ENCODE assay signal across 19 cellular contexts in the genomic region with DNA sequence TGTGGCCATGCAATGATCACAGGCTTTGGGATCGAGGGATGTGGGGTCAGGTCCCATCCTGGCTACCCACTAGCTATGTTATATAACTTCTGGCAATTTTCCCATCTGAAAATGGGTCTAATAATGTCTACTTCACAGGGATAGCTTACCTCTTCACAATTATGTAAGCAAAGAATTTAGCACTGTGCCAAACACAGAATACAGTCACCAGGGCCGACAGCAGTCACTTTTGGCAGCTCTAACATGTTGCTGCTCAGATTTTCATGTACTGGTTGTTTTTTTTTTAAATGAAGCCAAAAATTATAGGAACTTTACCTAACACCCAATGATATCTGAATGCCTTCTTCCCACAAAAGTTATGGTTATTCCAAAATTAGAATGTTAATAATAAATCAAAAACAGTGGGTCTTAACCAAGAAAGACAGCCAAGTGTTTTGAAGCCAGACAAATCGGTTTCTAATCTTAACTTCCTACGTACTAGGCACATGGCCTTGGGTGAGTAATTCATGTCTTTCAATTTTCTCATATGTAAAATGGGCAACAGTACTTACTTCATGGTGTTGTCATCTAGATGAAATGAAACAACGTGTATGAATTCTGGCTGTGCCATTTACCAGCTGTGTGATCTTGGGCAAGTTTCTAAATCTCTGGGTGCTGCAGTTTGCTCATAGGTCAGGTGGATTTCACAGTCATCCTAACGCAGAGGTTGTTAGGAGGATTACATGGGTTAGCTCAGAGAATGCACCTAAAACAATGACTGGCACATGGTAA. TPM values are rescaled to one million over a fixed set of nuclear protein-coding genes. Genes with fewer than 3 reads are reported as not detected.
DNase-seq lines count a peak whose midpoint lies in the region; ATAC-seq and TF ChIP-seq lines count a peak whose summit lies in the region.
"Had no signal": no experiment of that assay in that cellular context is flagged by ENCODE, and none has a peak within 500 bp of the region (broad histone marks: within the 10 kb centered on the region; RNA-seq: fewer than 3 reads in every experiment).

No MANE protein-coding gene starts in this region.

- H3K27ac Mint-ChIP-seq in CD8-positive, alpha-beta memory T cell = no peak overlapping the region
- H3K27ac Mint-ChIP-seq: H9; T-helper 1 cell treated with Interleukin-12 subunit alpha and Interleukin-12 subunit beta and Interleukin-4 antibody, amounts not matched to agents 30 μg/mL and 1 μg/mL, for 36 hours had no signal

- no peak for DNase-seq in left ventricle myocardium superior
- DNase-seq in left ventricle myocardium inferior = no peak
- peak; percentile 70 for DNase-seq in NCI-H1092 treated with DMSO at 0.1 percent for 48 hours (lab: John Stamatoyannopoulos, UW)
- DNase-seq in fibroblast of lung (ENCODE audit: low read depth in 2 of 2) = peak; percentile 61 to 87
- DNase-seq in aorta = no peak
- no peak for DNase-seq in NCI-H146 treated with DMSO at 0.1 percent for 48 hours (lab: John Stamatoyannopoulos, UW; ENCODE audit: unreplicated experiment)
- DNase-seq in CD8-positive, alpha-beta memory T cell = no peak
- DNase-seq: activated CD4-positive, alpha-beta T cell treated with anti-CD3 and anti-CD28 coated beads, Interleukin-2, amount 50 U/mL, for 4 hours; DMS79 treated with DMSO at 0.1 percent for 48 hours; dorsolateral prefrontal cortex; foreskin melanocyte; H9; mucosa of descending colon; NCI-H1048; NCI-H510A treated with DMSO at 0.1 percent for 48 hours had no signal

- H3K36me3 Mint-ChIP-seq in CD8-positive, alpha-beta memory T cell = peaks cover 0 to 5% (median 0%) of the 10 kb centered on the region in 3 donors

- no peaks in the 10 kb centered on the region for H3K27me3 ChIP-seq in left ventricle myocardium inferior (ENCODE audit: low read depth)
- no peaks in the 10 kb centered on the region for H3K27me3 ChIP-seq in fibroblast of lung (ENCODE audit: control insufficient read depth, insufficient read depth, low read length)
- H3K27me3 ChIP-seq in aorta (ENCODE audit: control insufficient read depth in 1 of 2, insufficient read depth in 2 of 2, low read length in 1 of 2) = no peaks in the 10 kb centered on the region
- H3K27me3 ChIP-seq in CD8-positive, alpha-beta memory T cell (ENCODE audit: insufficient read depth, low read length, poor library complexity, severe bottlenecking) = no peaks in the 10 kb centered on the region
- H3K27me3 ChIP-seq: BLaER1 treated with 17β-estradiol and CSF1 and Interleukin-3, amounts not matched to agents 10 nM and 100 nM; dorsolateral prefrontal cortex had no signal

- H3K9me3 Mint-ChIP-seq in CD8-positive, alpha-beta memory T cell = no peaks in the 10 kb centered on the region

- H3K4me2 ChIP-seq in fibroblast of lung (ENCODE audit: extremely low read depth, insufficient read depth, low read length) = no peak overlapping the region
- H3K4me2 ChIP-seq: BLaER1 treated with 17β-estradiol and CSF1 and Interleukin-3, amounts not matched to agents 10 nM and 100 nM had no signal

- POLR2A ChIA-PET in CD8-positive, alpha-beta memory T cell (lab: Charles Lee) = interaction anchor here (0.6 kb wide), 1 partner anchor 11 kb away, joined by 3 read pairs; no protein-coding TSS in a partner anchor

- peaks cover 0 to 4% (median 0%) of the 10 kb centered on the region in 3 donors for H3K4me1 Mint-ChIP-seq in CD8-positive, alpha-beta memory T cell

- H3K4me3 Mint-ChIP-seq in CD8-positive, alpha-beta memory T cell = no peak overlapping the region
- H3K4me3 Mint-ChIP-seq: H9; T-helper 1 cell treated with Interleukin-12 subunit alpha and Interleukin-12 subunit beta and Interleukin-4 antibody, amounts not matched to agents 30 μg/mL and 1 μg/mL, for 36 hours had no signal

- no peaks in the 10 kb centered on the region for H3K36me3 ChIP-seq in left ventricle myocardium inferior
- H3K36me3 ChIP-seq in fibroblast of lung (ENCODE audit: control insufficient read depth, insufficient read depth, low read length) = no peaks in the 10 kb centered on the region
- no peaks in the 10 kb centered on the region for H3K36me3 ChIP-seq in aorta (ENCODE audit: control insufficient read depth in 1 of 2, insufficient read depth in 2 of 2, low read length in 1 of 2)
- no peaks in the 10 kb centered on the region for H3K36me3 ChIP-seq in CD8-positive, alpha-beta memory T cell (ENCODE audit: insufficient read depth, low read length)
- H3K36me3 ChIP-seq: BLaER1 treated with 17β-estradiol and CSF1 and Interleukin-3, amounts not matched to agents 10 nM and 100 nM had no signal

- TF ChIP-seq CTCF in left ventricle myocardium inferior (IDR thresholded peaks at IDR 0.05; ENCODE audit: borderline replicate concordance) (no peak), fibroblast of lung (conservative IDR thresholded peaks at IDR 0.05 in 1 of 2, IDR thresholded peaks at IDR 0.05 in 1 of 2; ENCODE audit: low read depth in 1 of 2, low read length in 2 of 2) (no peak)

- H3K4me1 ChIP-seq in left ventricle myocardium inferior (peaks cover 7% of the 10 kb centered on the region), fibroblast of lung (ENCODE audit: control insufficient read depth, extremely low read depth, insufficient read depth, low read length) (no peaks in the 10 kb centered on the region), aorta (ENCODE audit: control insufficient read depth in 1 of 2, insufficient read depth in 2 of 2, low read length in 2 of 2) (peaks cover 0 to 4% of the 10 kb centered on the region in 2 donors)
- no peaks in the 10 kb centered on the region for H3K4me1 ChIP-seq in CD8-positive, alpha-beta memory T cell (ENCODE audit: insufficient read depth, low read length)
- H3K4me1 ChIP-seq: BLaER1 treated with 17β-estradiol and CSF1 and Interleukin-3, amounts not matched to agents 10 nM and 100 nM had no signal

- H3K79me2 ChIP-seq in fibroblast of lung (ENCODE audit: control insufficient read depth, insufficient read depth, low read length) = no peaks in the 10 kb centered on the region

- no peak overlapping the region for H3K9ac ChIP-seq in fibroblast of lung (ENCODE audit: insufficient read depth, low read length)
- H3K9ac ChIP-seq: BLaER1 treated with 17β-estradiol and CSF1 and Interleukin-3, amounts not matched to agents 10 nM and 100 nM had no signal

- H3K27me3 Mint-ChIP-seq in CD8-positive, alpha-beta memory T cell = no peaks in the 10 kb centered on the region

- H3K4me3 ChIP-seq in left ventricle myocardium inferior = no peak overlapping the region
- no peak overlapping the region for H3K4me3 ChIP-seq in fibroblast of lung (replicated peaks in 1 of 4; ENCODE audit: control extremely low read depth in 1 of 4, insufficient read depth in 1 of 4, low read depth in 3 of 4, low read length in 4 of 4)
- no peak overlapping the region for H3K4me3 ChIP-seq in aorta (ENCODE audit: low read length in 2 of 2)
- no peak overlapping the region for H3K4me3 ChIP-seq in CD8-positive, alpha-beta memory T cell (ENCODE audit: low read length)
- H3K4me3 ChIP-seq: BLaER1 treated with 17β-estradiol and CSF1 and Interleukin-3, amounts not matched to agents 10 nM and 100 nM; dorsolateral prefrontal cortex; mucosa of descending colon had no signal

- intact Hi-C loops in left ventricle myocardium superior (cut with micrococcal nuclease) = no loop called here
- intact Hi-C loops in left ventricle myocardium inferior (cut with micrococcal nuclease) = no loop called here
- intact Hi-C loops in aorta (cut with DNase I) = loop anchor here in 1 of 2 donors (5.0 kb wide), 2 partner anchors 34 to 36 kb away; no protein-coding TSS in a partner anchor

- no peak overlapping the region for H3K27ac ChIP-seq in left ventricle myocardium inferior (replicated peaks)
- H3K27ac ChIP-seq in fibroblast of lung (ENCODE audit: insufficient read depth, low read length) = no peak overlapping the region
- peak overlapping the region in 1 of 2 donors; percentile 58 for H3K27ac ChIP-seq in aorta (ENCODE audit: low read depth in 1 of 2, low read length in 2 of 2)
- no peak overlapping the region for H3K27ac ChIP-seq in CD8-positive, alpha-beta memory T cell (ENCODE audit: low read depth, low read length)
- H3K27ac ChIP-seq: BLaER1 treated with 17β-estradiol and CSF1 and Interleukin-3, amounts not matched to agents 10 nM and 100 nM; RWPE1 had no signal

- 6 to 11% methylated on average over 6 of the region's 6 CpGs for WGBS in aorta, 2 donors

- ATAC-seq in left ventricle myocardium superior = peak; percentile 18
- ATAC-seq in aorta (ENCODE audit: low FRiP score) = peak; percentile 72
- ATAC-seq in HG02678 (IDR thresholded peaks at IDR 0.05; ENCODE audit: unreplicated experiment) = no peak
- ATAC-seq: mucosa of descending colon had no signal

- H4K20me1 ChIP-seq in fibroblast of lung (ENCODE audit: control insufficient read depth, extremely low read depth, insufficient read depth, low read length) = no peaks in the 10 kb centered on the region
- H4K20me1 ChIP-seq: BLaER1 treated with 17β-estradiol and CSF1 and Interleukin-3, amounts not matched to agents 10 nM and 100 nM had no signal

- CTCF ChIA-PET in CD8-positive, alpha-beta memory T cell (lab: Charles Lee) = interaction anchor here (0.8 kb wide), 1 partner anchor 331 kb away, joined by 3 read pairs; no protein-coding TSS in a partner anchor

- H2AFZ ChIP-seq in fibroblast of lung (ENCODE audit: low read length) = no peak overlapping the region

- H3K9me3 ChIP-seq in left ventricle myocardium inferior (replicated peaks) = no peaks in the 10 kb centered on the region
- no peaks in the 10 kb centered on the region for H3K9me3 ChIP-seq in fibroblast of lung (ENCODE audit: control insufficient read depth, insufficient read depth, low read depth, low read length)
- H3K9me3 ChIP-seq in aorta (ENCODE audit: control insufficient read depth, low read length) = no peaks in the 10 kb centered on the region
- no peaks in the 10 kb centered on the region for H3K9me3 ChIP-seq in CD8-positive, alpha-beta memory T cell (ENCODE audit: low read length)
- H3K9me3 ChIP-seq: BLaER1 treated with 17β-estradiol and CSF1 and Interleukin-3, amounts not matched to agents 10 nM and 100 nM; mucosa of descending colon had no signal

RNA-seq across cellular contexts. Expression of a gene that starts 13.0 kb away (rescaled TPM):
- total RNA-seq in left ventricle myocardium superior = 1.1 TPM
- 0.55 TPM for total RNA-seq in left ventricle myocardium inferior
- total RNA-seq in fibroblast of lung = 0.26 and 0.33 TPM in 2 replicates
- polyA plus RNA-seq in fibroblast of lung = 0.49 and 0.83 TPM in 2 replicates
- polyA plus RNA-seq in fibroblast of lung (2012) = 0.80 and 1.0 TPM in 2 replicates
- polyA minus RNA-seq in fibroblast of lung (ENCODE audit: low replicate concordance) = 1.7 and 6.7 TPM in 2 replicates
- total RNA-seq in aorta = 10 to 100 TPM; 11.0 to 12.6 TPM
- 10 to 100 TPM in 1 of 2 donors, 1 to 10 TPM in 1; 2.0 to 12.2 TPM for polyA plus RNA-seq in aorta
- 10 to 100 TPM; 52.8 to 56.9 TPM for total RNA-seq in CD8-positive, alpha-beta memory T cell
- polyA plus RNA-seq in CD8-positive, alpha-beta memory T cell = 73.3 TPM

RNA-seq across cellular contexts. Expression of a gene that starts 13.3 kb away (rescaled TPM):
- total RNA-seq in left ventricle myocardium superior = 2.1 TPM
- 2.3 TPM for total RNA-seq in left ventricle myocardium inferior
- 2.3 and 6.9 TPM in 2 replicates for total RNA-seq in fibroblast of lung
- 8.6 and 12.4 TPM in 2 replicates for polyA plus RNA-seq in fibroblast of lung
- 6.3 and 8.1 TPM in 2 replicates for polyA plus RNA-seq in fibroblast of lung (2012)
- polyA minus RNA-seq in fibroblast of lung (ENCODE audit: low replicate concordance) = 1.1 and 3.5 TPM in 2 replicates
- total RNA-seq in aorta = 10 to 100 TPM; 23.1 to 72.1 TPM
- 10 to 100 TPM; 12.0 to 39.2 TPM for polyA plus RNA-seq in aorta
- total RNA-seq in CD8-positive, alpha-beta memory T cell = 10 to 100 TPM; 16.2 to 16.6 TPM
- polyA plus RNA-seq in CD8-positive, alpha-beta memory T cell = 23.7 TPM

Comparison
In these comparisons a context has a peak if more than half of its experiments do, and no peak if none do; other contexts are left out.
1. DNase-seq: peak in NCI-H1092 treated with DMSO at 0.1 percent for 48 hours (single experiment) and fibroblast of lung (2 of 2); none in left ventricle myocardium superior (single experiment), left ventricle myocardium inferior (single experiment), aorta (0 of 2), NCI-H146 treated with DMSO at 0.1 percent for 48 hours (single experiment) and CD8-positive, alpha-beta memory T cell (0 of 5).